Comparison of ENCODE assay signal across 27 cellular contexts in genomic region chr16:11045846-11046245, GRCh38.
DNase-seq lines count a peak whose midpoint lies in the region; ATAC-seq and TF ChIP-seq lines count a peak whose summit lies in the region.
"Had no signal": no experiment of that assay in that cellular context is flagged by ENCODE, and none has a peak within 500 bp of the region (broad histone marks: within the 10 kb centered on the region; RNA-seq: fewer than 3 reads in every experiment).

No MANE protein-coding gene starts in this region.

- no peak for DNase-seq in left ventricle myocardium inferior
- no peak for DNase-seq in left cardiac atrium
- no peak for DNase-seq in hepatocyte (ENCODE audit: low spot score)
- no peak for DNase-seq in vagina (ENCODE audit: extremely low spot score in 2 of 2)
- no peak for DNase-seq in amniotic stem cell (lab: John Stamatoyannopoulos, UW)
- no peak for DNase-seq in iPS-NIHi11 (ENCODE audit: low spot score)
- DNase-seq: activated CD4-positive, CD25-positive, alpha-beta regulatory T cell; activated gamma-delta T cell; adrenal gland; caudate nucleus; CD4-positive, CD25-positive, alpha-beta regulatory T cell; DMS 273 treated with DMSO at 0.1 percent for 48 hours; dorsolateral prefrontal cortex; NCI-H187; NCI-H2227 treated with DMSO at 0.1 percent for 48 hours; nephron progenitor cell; PC-3; posterior cingulate gyrus; stimulated activated naive CD4-positive, alpha-beta T cell treated with Interleukin-2 at 50 U/mL for 16 hours; T1000; tibial artery had no signal

- H3K27me3 ChIP-seq in left ventricle myocardium inferior (ENCODE audit: low read depth) (no peaks in the 10 kb centered on the region), hepatocyte (no peaks in the 10 kb centered on the region), vagina (no peaks in the 10 kb centered on the region)
- H3K27me3 ChIP-seq: adrenal gland, dorsolateral prefrontal cortex, SJSA1, tibial artery had no signal

- no peaks in the 10 kb centered on the region for H4K20me1 ChIP-seq in hepatocyte (ENCODE audit: insufficient read depth, poor library complexity, severe bottlenecking)

- H3K4me1 ChIP-seq in left ventricle myocardium inferior (peaks cover 12% of the 10 kb centered on the region), hepatocyte (ENCODE audit: insufficient read depth) (peaks cover 33% of the 10 kb centered on the region), vagina (peaks cover 14% of the 10 kb centered on the region)
- H3K4me1 ChIP-seq: adrenal gland, tibial artery had no signal

- TF ChIP-seq POLR2A in vagina (IDR thresholded peaks at IDR 0.05): no peak

- H3K9me2 ChIP-seq in hepatocyte (replicated peaks; ENCODE audit: insufficient read depth): no peaks in the 10 kb centered on the region

- H3K27ac ChIP-seq in left ventricle myocardium inferior (replicated peaks) (peak overlapping the region; percentile 63), hepatocyte (peak overlapping the region; percentile 84), vagina (peak overlapping the region; percentile 72)
- H3K27ac ChIP-seq: dorsolateral prefrontal cortex, epithelial cell of prostate, SJSA1, tibial artery had no signal

- H3K9me3 ChIP-seq in left ventricle myocardium inferior (replicated peaks): no peaks in the 10 kb centered on the region
- H3K9me3 ChIP-seq in hepatocyte (ENCODE audit: low read depth): no peaks in the 10 kb centered on the region
- no peaks in the 10 kb centered on the region for H3K9me3 ChIP-seq in vagina
- H3K9me3 ChIP-seq: adrenal gland, SJSA1, tibial artery had no signal

- H3K27me3 Mint-ChIP-seq in activated T-helper 17 cell treated with anti-CD3 and anti-CD28 coated beads, Interleukin-2, amount 50 U/mL, for 72 hours: no peaks in the 10 kb centered on the region
- H3K27me3 Mint-ChIP-seq: CD4-positive, CD25-positive, alpha-beta regulatory T cell had no signal

- H3K4me1 Mint-ChIP-seq in activated T-helper 17 cell treated with anti-CD3 and anti-CD28 coated beads, Interleukin-2, amount 50 U/mL, for 72 hours: peaks cover 9% of the 10 kb centered on the region

- no peak overlapping the region for H3K4me3 Mint-ChIP-seq in activated T-helper 17 cell treated with anti-CD3 and anti-CD28 coated beads, Interleukin-2, amount 50 U/mL, for 72 hours
- H3K4me3 Mint-ChIP-seq: CD4-positive, CD25-positive, alpha-beta regulatory T cell; nephron progenitor cell had no signal

- no peaks in the 10 kb centered on the region for H3K9me3 Mint-ChIP-seq in activated T-helper 17 cell treated with anti-CD3 and anti-CD28 coated beads, Interleukin-2, amount 50 U/mL, for 72 hours
- H3K9me3 Mint-ChIP-seq: CD4-positive, CD25-positive, alpha-beta regulatory T cell; nephron progenitor cell had no signal

- intact Hi-C loops in left ventricle myocardium inferior (cut with micrococcal nuclease) (no loop called here), left cardiac atrium (cut with DNase I) (no loop called here), vagina (cut with DNase I) (no loop called here)

- no peaks in the 10 kb centered on the region for H3K79me2 ChIP-seq in hepatocyte

- H3K36me3 Mint-ChIP-seq in activated T-helper 17 cell treated with anti-CD3 and anti-CD28 coated beads, Interleukin-2, amount 50 U/mL, for 72 hours (ENCODE audit: low read depth): peaks cover 76% of the 10 kb centered on the region

- H3K27ac Mint-ChIP-seq in activated T-helper 17 cell treated with anti-CD3 and anti-CD28 coated beads, Interleukin-2, amount 50 U/mL, for 72 hours: peak overlapping the region; percentile 12

- 75% methylated on average over 5 of the region's 5 CpGs for WGBS in hepatocyte (ENCODE audit: low lambda C conversion rate, missing lambda C conversion rate)

- no peak overlapping the region for H3K4me2 ChIP-seq in hepatocyte

- ATAC-seq in left cardiac atrium: no peak
- no peak for ATAC-seq in activated T-helper 17 cell treated with anti-CD3 and anti-CD28 coated beads, Interleukin-2, amount 50 U/mL, for 72 hours (replicated peaks)
- ATAC-seq in GM21360 (IDR thresholded peaks at IDR 0.05; ENCODE audit: unreplicated experiment): no peak
- ATAC-seq: GM12878, left lobe of liver, PC-3 had no signal

- TF ChIP-seq CTCF in left ventricle myocardium inferior (IDR thresholded peaks at IDR 0.05; ENCODE audit: borderline replicate concordance) (no peak), hepatocyte (IDR thresholded peaks at IDR 0.05; ENCODE audit: poor library complexity) (no peak), vagina (IDR thresholded peaks at IDR 0.05) (no peak)

- H3K36me3 ChIP-seq in left ventricle myocardium inferior (peaks cover 87% of the 10 kb centered on the region), hepatocyte (replicated peaks; ENCODE audit: insufficient read depth, low read depth) (no peaks in the 10 kb centered on the region), vagina (peaks cover 0 to 23% of the 10 kb centered on the region in 2 donors)

- no peak overlapping the region for H3K4me3 ChIP-seq in left ventricle myocardium inferior
- no peak overlapping the region for H3K4me3 ChIP-seq in hepatocyte
- no peak overlapping the region for H3K4me3 ChIP-seq in vagina
- H3K4me3 ChIP-seq: adrenal gland, dorsolateral prefrontal cortex, GM12878, SJSA1, tibial artery had no signal

- no peak overlapping the region for H2AFZ ChIP-seq in hepatocyte
